ENCODE assay signal across 15 cellular contexts in the genomic region with DNA sequence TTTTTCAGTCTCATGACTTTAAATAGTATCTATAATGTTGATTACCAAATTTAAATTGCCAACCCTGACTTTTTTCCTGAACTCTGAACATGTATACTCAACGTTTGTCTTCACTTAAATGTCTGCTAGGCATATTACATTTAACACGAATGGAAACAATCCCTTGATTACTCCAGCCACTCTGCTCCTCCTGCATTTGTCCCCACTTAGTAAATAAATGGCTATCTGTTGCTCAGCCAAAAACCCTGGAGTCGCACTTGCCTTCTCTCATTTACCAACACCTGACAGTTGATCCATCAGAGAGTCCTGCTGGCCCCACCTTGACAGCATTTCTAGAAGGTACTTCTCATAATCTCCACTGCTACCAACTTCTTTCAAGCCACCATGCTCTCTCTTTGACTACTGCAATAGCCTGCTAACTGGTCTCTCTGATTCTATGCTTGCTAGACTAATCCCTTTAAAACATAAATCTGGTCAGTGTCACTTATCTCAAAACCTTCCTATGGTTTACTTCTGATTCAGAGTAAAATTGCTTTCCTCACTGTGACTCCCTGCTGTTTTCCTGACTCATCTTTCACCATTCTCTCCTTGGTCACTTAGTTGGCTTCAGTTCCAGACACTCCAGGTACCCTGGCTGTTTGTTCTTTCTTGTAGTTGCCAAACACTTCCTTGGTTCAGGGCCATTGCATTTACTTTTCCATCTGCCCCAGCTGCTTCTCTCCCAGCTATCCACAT. TPM values are rescaled to one million over a fixed set of nuclear protein-coding genes. Genes with fewer than 3 reads are reported as not detected.
A peak's percentile ranks its signal among the peaks of the same experiment; 100 is the strongest.
DNase-seq lines count a peak whose midpoint lies in the region; ATAC-seq and TF ChIP-seq lines count a peak whose summit lies in the region.
"Had no signal": no experiment of that assay in that cellular context is flagged by ENCODE, and none has a peak within 500 bp of the region (broad histone marks: within the 10 kb centered on the region; RNA-seq: fewer than 3 reads in every experiment).

No MANE protein-coding gene starts in this region.

- no peak for TF ChIP-seq CTCF in astrocyte of the spinal cord (IDR thresholded peaks at IDR 0.05; ENCODE audit: low read depth, low read length)
- no peak for TF ChIP-seq CTCF in neural crest cell (conservative IDR thresholded peaks at IDR 0.05)

- H3K4me1 Mint-ChIP-seq in neural crest cell = peaks cover 4% of the 10 kb centered on the region
- no peaks in the 10 kb centered on the region for H3K4me1 Mint-ChIP-seq in activated T-helper 17 cell treated with anti-CD3 and anti-CD28 coated beads, Interleukin-2, amount 50 U/mL, for 72 hours

- no peak for ATAC-seq in activated T-helper 17 cell treated with anti-CD3 and anti-CD28 coated beads, Interleukin-2, amount 50 U/mL, for 72 hours (replicated peaks)

- peaks cover 10% of the 10 kb centered on the region for H3K36me3 Mint-ChIP-seq in neural crest cell (ENCODE audit: low read depth)
- H3K36me3 Mint-ChIP-seq in activated T-helper 17 cell treated with anti-CD3 and anti-CD28 coated beads, Interleukin-2, amount 50 U/mL, for 72 hours (ENCODE audit: low read depth) = peaks cover 37% of the 10 kb centered on the region

- intact Hi-C loops in head of caudate nucleus (cut with DNase I) = no loop called here

- no peak overlapping the region for H3K4me3 ChIP-seq in astrocyte of the spinal cord (ENCODE audit: low read depth, low read length)
- H3K4me3 ChIP-seq: left ventricle myocardium inferior, testis had no signal

- H3K27me3 Mint-ChIP-seq in neural crest cell (ENCODE audit: low read depth) = no peaks in the 10 kb centered on the region
- no peaks in the 10 kb centered on the region for H3K27me3 Mint-ChIP-seq in activated T-helper 17 cell treated with anti-CD3 and anti-CD28 coated beads, Interleukin-2, amount 50 U/mL, for 72 hours
- H3K27me3 Mint-ChIP-seq: dendritic cell treated with granulocyte-macrophage colony-stimulating factor and Interleukin-4, amounts not matched to agents 40 ng/mL and 50 ng/mL, for 4 days had no signal

- in situ Hi-C loops in astrocyte of the spinal cord (cut with HindIII; ENCODE audit: low sequenced_read_pairs) = no loop called here

- H3K27ac Mint-ChIP-seq in neural crest cell (ENCODE audit: unreplicated experiment) = peak overlapping the region; percentile 1
- no peak overlapping the region for H3K27ac Mint-ChIP-seq in activated T-helper 17 cell treated with anti-CD3 and anti-CD28 coated beads, Interleukin-2, amount 50 U/mL, for 72 hours
- H3K27ac Mint-ChIP-seq: activated T-helper 2 cell treated with anti-CD3 and anti-CD28 coated beads, Interferon-gamma antibody, Interleukin-2, Interleukin-4, amounts not matched to agents 10 μg/mL and 5 μg/mL and 100 μg/mL, durations not matched to agents 14 hours and 24 hours and 36 hours; dendritic cell treated with granulocyte-macrophage colony-stimulating factor and Interleukin-4, amounts not matched to agents 40 ng/mL and 50 ng/mL, for 4 days had no signal

- DNase-seq in Daoy (ENCODE audit: low read depth) (peak; percentile 56), M059J (ENCODE audit: low read depth) (peak; percentile 85), astrocyte of the spinal cord (ENCODE audit: low read depth, low spot score) (peak; percentile 86), neural crest cell (ENCODE audit: low read depth, low spot score) (no peak), GF-D8 (lab: John Stamatoyannopoulos, UW) (no peak), head of caudate nucleus (no peak)
- no peak for DNase-seq in activated CD8-positive, alpha-beta memory T cell treated with anti-CD3 and anti-CD28 coated beads for 24 hours
- DNase-seq: Calu3, left ventricle myocardium inferior, NCI-H187 treated with DMSO at 0.1 percent for 48 hours, Right ventricle myocardium superior, testis had no signal

- H3K4me3 Mint-ChIP-seq in neural crest cell = no peak overlapping the region
- H3K4me3 Mint-ChIP-seq in activated T-helper 17 cell treated with anti-CD3 and anti-CD28 coated beads, Interleukin-2, amount 50 U/mL, for 72 hours = no peak overlapping the region
- H3K4me3 Mint-ChIP-seq: dendritic cell treated with granulocyte-macrophage colony-stimulating factor and Interleukin-4, amounts not matched to agents 40 ng/mL and 50 ng/mL, for 4 days had no signal

- no peaks in the 10 kb centered on the region for H3K9me3 Mint-ChIP-seq in neural crest cell
- no peaks in the 10 kb centered on the region for H3K9me3 Mint-ChIP-seq in activated T-helper 17 cell treated with anti-CD3 and anti-CD28 coated beads, Interleukin-2, amount 50 U/mL, for 72 hours
- H3K9me3 Mint-ChIP-seq: activated T-helper 2 cell treated with anti-CD3 and anti-CD28 coated beads, Interferon-gamma antibody, Interleukin-2, Interleukin-4, amounts not matched to agents 10 μg/mL and 5 μg/mL and 100 μg/mL, durations not matched to agents 14 hours and 24 hours and 36 hours; dendritic cell treated with granulocyte-macrophage colony-stimulating factor and Interleukin-4, amounts not matched to agents 40 ng/mL and 50 ng/mL, for 4 days had no signal

RNA-seq across cellular contexts. Expression of gene SPAG16, which starts 31.9 kb away (rescaled TPM):
- total RNA-seq in Daoy (2014; rRNA removed; shearing (Covaris generic)) = 14.3 and 16.6 TPM in 2 replicates
- total RNA-seq in M059J (2014; rRNA removed; shearing (Covaris generic)) = 20.8 and 37.8 TPM in 2 replicates
- total RNA-seq in neural crest cell = 28.8 and 29.0 TPM in 2 replicates
- total RNA-seq in activated T-helper 17 cell treated with anti-CD3 and anti-CD28 coated beads, Interleukin-2, amount 50 U/mL, for 72 hours = 1 to 10 TPM; 7.2 TPM

Comparison
In these comparisons a context has a peak if more than half of its experiments do, and no peak if none do; other contexts are left out.
1. DNase-seq: peak in Daoy (single experiment), M059J (single experiment) and astrocyte of the spinal cord (single experiment); none in neural crest cell (single experiment), GF-D8 (single experiment), head of caudate nucleus (0 of 42) and activated CD8-positive, alpha-beta memory T cell treated with anti-CD3 and anti-CD28 coated beads for 24 hours (single experiment).